ENCODE assay signal across 17 cellular contexts in the genomic region with DNA sequence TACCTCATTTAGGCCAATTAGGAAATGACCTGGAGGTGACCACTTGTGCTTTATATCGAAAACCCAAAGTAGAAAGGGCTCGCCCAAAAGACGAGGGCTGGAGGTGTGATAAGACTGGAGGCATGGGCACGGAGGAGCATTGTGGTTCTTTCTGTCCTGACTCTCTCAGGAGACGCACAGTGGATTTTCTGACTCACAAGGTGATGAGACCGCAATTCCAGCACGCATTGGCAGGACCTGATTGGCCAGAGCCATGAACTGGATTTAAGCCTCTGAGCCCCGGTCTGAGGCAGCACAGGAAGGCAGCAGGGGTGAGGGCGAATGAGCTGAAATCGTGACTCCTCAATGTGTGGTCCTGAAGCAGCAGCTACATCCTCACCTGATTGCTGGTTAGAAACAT.
DNase-seq lines count a peak whose midpoint lies in the region; ATAC-seq and TF ChIP-seq lines count a peak whose summit lies in the region.
"Had no signal": no experiment of that assay in that cellular context is flagged by ENCODE, and none has a peak within 500 bp of the region (broad histone marks: within the 10 kb centered on the region; RNA-seq: fewer than 3 reads in every experiment).

No MANE protein-coding gene starts in this region.

- no peak overlapping the region for H2BK120ac ChIP-seq in mesendoderm (ENCODE audit: low read depth, low read length)

- H3K9ac ChIP-seq in mesendoderm (ENCODE audit: low read length): no peak overlapping the region
- H3K9ac ChIP-seq: GM23248 had no signal

- no peaks in the 10 kb centered on the region for H3K79me1 ChIP-seq in mesendoderm (ENCODE audit: low read length)

- 87% methylated on average over 10 of the region's 10 CpGs for WGBS in right cardiac atrium
- WGBS in mesendoderm (ENCODE audit: extremely low coverage, insufficient coverage, low lambda C conversion rate): no CpG with 5 or more reads among the region's 10 CpGs
- 84 to 90% (median 87%) methylated on average over 10 of the region's 10 CpGs for WGBS in stomach, 5 donors

- H3K4me1 ChIP-seq in right cardiac atrium (ENCODE audit: control insufficient read depth, insufficient read depth, low read length): no peaks in the 10 kb centered on the region
- no peaks in the 10 kb centered on the region for H3K4me1 ChIP-seq in mesendoderm (ENCODE audit: control insufficient read depth, low read depth, low read length)
- no peaks in the 10 kb centered on the region for H3K4me1 ChIP-seq in effector memory CD4-positive, alpha-beta T cell (ENCODE audit: control insufficient read depth, insufficient read depth, low read length, poor library complexity, severe bottlenecking)
- no peaks in the 10 kb centered on the region for H3K4me1 ChIP-seq in stomach

- no peak overlapping the region for H4K5ac ChIP-seq in mesendoderm (ENCODE audit: low read length)

- no peak overlapping the region for H3K4me2 ChIP-seq in mesendoderm (ENCODE audit: low read length)

- H2BK5ac ChIP-seq in mesendoderm (ENCODE audit: low read length): peak overlapping the region; percentile 28

- H3K4ac ChIP-seq in mesendoderm (ENCODE audit: low read depth, low read length): no peak overlapping the region

- TF ChIP-seq POLR2A in stomach (IDR thresholded peaks at IDR 0.05): no peak

- no peak overlapping the region for H3K23ac ChIP-seq in mesendoderm (ENCODE audit: low read length)

- H3K79me2 ChIP-seq in mesendoderm (ENCODE audit: control insufficient read depth, insufficient read depth, low read length): no peaks in the 10 kb centered on the region

- no peak overlapping the region for H3K56ac ChIP-seq in mesendoderm (ENCODE audit: low read length)

- no peak overlapping the region for H2AK5ac ChIP-seq in mesendoderm (ENCODE audit: low read length)

- no peak overlapping the region for H3K4me3 ChIP-seq in right cardiac atrium (ENCODE audit: low read length)
- H3K4me3 ChIP-seq in mesendoderm (ENCODE audit: low read length): no peak overlapping the region
- no peak overlapping the region for H3K4me3 ChIP-seq in effector memory CD4-positive, alpha-beta T cell (ENCODE audit: insufficient read depth, low read depth, low read length, poor library complexity, severe bottlenecking)
- H3K4me3 ChIP-seq in stomach: no peak overlapping the region
- H3K4me3 ChIP-seq: GM12878, GM23248 had no signal

- intact Hi-C loops in Right ventricle myocardium inferior (cut with DNase I): no loop called here
- intact Hi-C loops in right cardiac atrium (cut with DNase I): no loop called here
- intact Hi-C loops in left colon (cut with DNase I, micrococcal nuclease): no loop called here
- intact Hi-C loops in stomach (cut with DNase I; ENCODE audit: low total_unique reads): no loop called here

- no peaks in the 10 kb centered on the region for H3K36me3 ChIP-seq in mesendoderm (ENCODE audit: control insufficient read depth, insufficient read depth, low read length)
- H3K36me3 ChIP-seq in effector memory CD4-positive, alpha-beta T cell (ENCODE audit: control insufficient read depth, insufficient read depth, low read length): no peaks in the 10 kb centered on the region
- no peaks in the 10 kb centered on the region for H3K36me3 ChIP-seq in stomach

- DNase-seq in Right ventricle myocardium inferior (ENCODE audit: missing footprints): peak; percentile 40
- DNase-seq in right cardiac atrium: no peak
- DNase-seq in M059J (ENCODE audit: low read depth): peak; percentile 15
- no peak for DNase-seq in mesendoderm
- DNase-seq in left colon: no peak
- DNase-seq in effector memory CD4-positive, alpha-beta T cell: no peak
- no peak for DNase-seq in stomach
- DNase-seq: 8988T; ACHN; C1 segment of cervical spinal cord; Calu3; CD4-positive, alpha-beta T cell; DMS 273 treated with DMSO at 0.1 percent for 48 hours; GM23248; H9 had no signal

- ATAC-seq in Right ventricle myocardium inferior: no peak
- no peak for ATAC-seq in right cardiac atrium
- no peak for ATAC-seq in left colon
- ATAC-seq in HG03139 (IDR thresholded peaks at IDR 0.05; ENCODE audit: unreplicated experiment): no peak
- ATAC-seq: GM12878 had no signal

- no peak overlapping the region for H2BK15ac ChIP-seq in mesendoderm (replicated peaks; ENCODE audit: low read depth)

- no peak overlapping the region for H3K18ac ChIP-seq in mesendoderm (ENCODE audit: low read length)

- no peak for TF ChIP-seq CTCF in stomach (IDR thresholded peaks at IDR 0.05)

- H3K27me3 ChIP-seq in right cardiac atrium (ENCODE audit: control insufficient read depth, insufficient read depth): no peaks in the 10 kb centered on the region
- no peaks in the 10 kb centered on the region for H3K27me3 ChIP-seq in mesendoderm (ENCODE audit: insufficient read depth, low read length, poor library complexity)
- H3K27me3 ChIP-seq in effector memory CD4-positive, alpha-beta T cell (replicated peaks; ENCODE audit: control insufficient read depth, insufficient read depth, low read length, poor library complexity, severe bottlenecking): no peaks in the 10 kb centered on the region
- no peaks in the 10 kb centered on the region for H3K27me3 ChIP-seq in stomach

- H3K27ac ChIP-seq in right cardiac atrium (ENCODE audit: low read length) (no peak overlapping the region), mesendoderm (ENCODE audit: low read depth, low read length) (no peak overlapping the region), stomach (no peak overlapping the region)
- no peak overlapping the region for H3K27ac ChIP-seq in effector memory CD4-positive, alpha-beta T cell (ENCODE audit: insufficient read depth, low read length, poor library complexity, severe bottlenecking)
- H3K27ac ChIP-seq: GM23248 had no signal

- H4K8ac ChIP-seq in mesendoderm (ENCODE audit: low read depth, low read length): no peak overlapping the region

- no peak for TF ChIP-seq EP300 in stomach (IDR thresholded peaks at IDR 0.05)

- peaks cover 2% of the 10 kb centered on the region for H3K9me3 ChIP-seq in right cardiac atrium (ENCODE audit: control insufficient read depth, low read length)
- H3K9me3 ChIP-seq in effector memory CD4-positive, alpha-beta T cell (ENCODE audit: control insufficient read depth, low read length): peaks cover 4% of the 10 kb centered on the region
- H3K9me3 ChIP-seq in stomach: peaks cover 0 to 19% (median 7%) of the 10 kb centered on the region in 4 donors

Comparison
In these comparisons a context has a peak if more than half of its experiments do, and no peak if none do; other contexts are left out.
1. DNase-seq: peak in Right ventricle myocardium inferior (single experiment) and M059J (single experiment); none in right cardiac atrium (0 of 3), mesendoderm (single experiment), left colon (0 of 2), effector memory CD4-positive, alpha-beta T cell (0 of 3) and stomach (single experiment).